10 cellular contexts compared by ENCODE assay signal in genomic region chr14:104665092-104665662, GRCh38. TPM values are rescaled to one million over a fixed set of nuclear protein-coding genes. Genes with fewer than 3 reads are reported as not detected.
DNase-seq lines count a peak whose midpoint lies in the region; ATAC-seq, FAIRE-seq and TF ChIP-seq lines count a peak whose summit lies in the region.
"Had no signal": no experiment of that assay in that cellular context is flagged by ENCODE, and none has a peak within 500 bp of the region (broad histone marks: within the 10 kb centered on the region; RNA-seq: fewer than 3 reads in every experiment).

No MANE protein-coding gene starts in this region.

- H3K4me2 ChIP-seq in A549 (peak overlapping the region; percentile 48), GM23248 (ENCODE audit: unreplicated experiment) (no peak overlapping the region), mesenchymal stem cell (ENCODE audit: low read length, poor library complexity, severe bottlenecking) (no peak overlapping the region)

- WGBS in A549 (ENCODE audit: missing lambda C conversion rate) = 28% methylated on average over 2 of the region's 2 CpGs
- WGBS in GM23248 (ENCODE audit: low coverage in 1 of 2, low lambda C conversion rate in 2 of 2, missing lambda C conversion rate in 2 of 2), 2 experiments = 44 to 55% methylated on average over 2 of the region's 2 CpGs
- 25% methylated on average over 2 of the region's 2 CpGs for WGBS in mesenchymal stem cell

- DNase-seq in A549 (ENCODE audit: low read depth in 1 of 2, low spot score in 1 of 2) = no peak
- DNase-seq in GM23248 = peak; percentile 16
- DNase-seq in mesenchymal stem cell = peak; percentile 47
- no peak for DNase-seq in stimulated activated CD4-positive, alpha-beta T cell treated with anti-CD3 and anti-CD28 coated beads, Interleukin-4, amount 100 ng/mL, for 1 hour
- no peak for DNase-seq in ecto neural progenitor cell (ENCODE audit: low spot score)
- no peak for DNase-seq in stimulated activated CD4-positive, alpha-beta T cell treated with anti-CD3 and anti-CD28 coated beads, Interleukin-2, amount 100 ng/mL, for 48 hours

- H3F3A ChIP-seq in GM23248 (ENCODE audit: insufficient read depth) = no peaks in the 10 kb centered on the region

- H3K9ac ChIP-seq in GM23248 = no peak overlapping the region
- no peak overlapping the region for H3K9ac ChIP-seq in mesenchymal stem cell (ENCODE audit: low read length)

- H3K79me2 ChIP-seq in GM23248 (ENCODE audit: insufficient read depth) = no peaks in the 10 kb centered on the region

- no peak overlapping the region for H2BK15ac ChIP-seq in mesenchymal stem cell (ENCODE audit: low read depth, poor library complexity, severe bottlenecking)

- no peak overlapping the region for H3K4me3 ChIP-seq in A549
- H3K4me3 ChIP-seq in GM23248 = no peak overlapping the region
- H3K4me3 ChIP-seq in mesenchymal stem cell (ENCODE audit: insufficient read depth in 1 of 2, low read depth in 1 of 2, low read length in 2 of 2) = no peak overlapping the region
- H3K4me3 ChIP-seq: Peyer's patch had no signal

- no peak for TF ChIP-seq RAD21 in A549 (conservative IDR thresholded peaks at IDR 0.05 in 1 of 2, IDR thresholded peaks at IDR 0.05 in 1 of 2)

- H3K27ac ChIP-seq in A549 = peak overlapping the region; percentile 70 to 85
- no peak overlapping the region for H3K27ac ChIP-seq in GM23248
- H3K27ac ChIP-seq in angular gyrus (ENCODE audit: low read depth, low read length) = peak overlapping the region; percentile 96
- no peak overlapping the region for H3K27ac ChIP-seq in mesenchymal stem cell (ENCODE audit: low read length, poor library complexity, severe bottlenecking)

- no peak for TF ChIP-seq CTCF in A549 (IDR thresholded peaks at IDR 0.05)

- H3K18ac ChIP-seq in mesenchymal stem cell (ENCODE audit: low read depth in 1 of 2, low read length in 2 of 2) = peak overlapping the region; percentile 82 to 90

- H3K4ac ChIP-seq in mesenchymal stem cell (ENCODE audit: low read depth in 1 of 2, low read length in 2 of 2) = peak overlapping the region; percentile 52 to 73

- H3K9me2 ChIP-seq in GM23248 (ENCODE audit: insufficient read depth) = no peaks in the 10 kb centered on the region

- peak overlapping the region; percentile 45; the same call in 1 of the 2 replicates for H2AFZ ChIP-seq in GM23248
- peak overlapping the region; percentile 79 for H2AFZ ChIP-seq in mesenchymal stem cell (ENCODE audit: low read depth, low read length)

- POLR2A ChIA-PET in A549 (lab: Yijun Ruan, JAX) = interaction anchor here (1.5 to 1.9 kb wide), 3 partner anchors 13 to 23 kb away, joined by 12 to 19 read pairs (median 14); no protein-coding TSS in a partner anchor

- H3K9me3 ChIP-seq in A549 = no peaks in the 10 kb centered on the region
- H3K9me3 ChIP-seq in GM23248 (ENCODE audit: low read depth) = no peaks in the 10 kb centered on the region
- peaks cover 7% of the 10 kb centered on the region for H3K9me3 ChIP-seq in mesenchymal stem cell (ENCODE audit: control insufficient read depth, low read length)
- H3K9me3 ChIP-seq: Peyer's patch had no signal

- peak overlapping the region; percentile 69 for H2BK120ac ChIP-seq in mesenchymal stem cell (ENCODE audit: low read depth, low read length)

- in situ Hi-C loops in GM23248 (cut with MboI) = no loop called here

- ATAC-seq in A549 = peak; percentile 33 to 63; a peak in 4 of 6 replicates
- ATAC-seq in HG02970 (IDR thresholded peaks at IDR 0.05; ENCODE audit: low FRiP score, unreplicated experiment) = no peak

- no peak overlapping the region for H3K23ac ChIP-seq in mesenchymal stem cell (ENCODE audit: low read length in 2 of 2)

- no peaks in the 10 kb centered on the region for H3K36me3 ChIP-seq in GM23248 (ENCODE audit: low read depth)
- H3K36me3 ChIP-seq in mesenchymal stem cell (ENCODE audit: control insufficient read depth in 1 of 2, insufficient read depth in 2 of 2, low read depth in 1 of 2, low read length in 2 of 2) = no peaks in the 10 kb centered on the region
- H3K36me3 ChIP-seq: Peyer's patch had no signal

- H4K91ac ChIP-seq in mesenchymal stem cell (ENCODE audit: low read length) = peak overlapping the region; percentile 87

- TF ChIP-seq POLR2A in A549 (IDR thresholded peaks at IDR 0.05; ENCODE audit: low read length) = no peak

- no peaks in the 10 kb centered on the region for H3K27me3 ChIP-seq in GM23248 (replicated peaks; ENCODE audit: insufficient read depth)
- peaks cover 0 to 24% of the 10 kb centered on the region in 2 experiments for H3K27me3 ChIP-seq in mesenchymal stem cell (ENCODE audit: control insufficient read depth in 1 of 2, insufficient read depth in 1 of 2, low read length in 2 of 2)
- H3K27me3 ChIP-seq: Peyer's patch had no signal

- H3K79me1 ChIP-seq in mesenchymal stem cell (replicated peaks; ENCODE audit: low read length, poor library complexity, severe bottlenecking) = no peaks in the 10 kb centered on the region

- peak overlapping the region; percentile 5 for H2AK5ac ChIP-seq in mesenchymal stem cell (ENCODE audit: low read length, severe bottlenecking)

- TF ChIP-seq EP300 in A549 (IDR thresholded peaks at IDR 0.05) = no peak

- H2BK12ac ChIP-seq in mesenchymal stem cell (ENCODE audit: low read length in 2 of 2) = peak overlapping the region; percentile 29 to 79

- peak overlapping the region; percentile 94 for H4K8ac ChIP-seq in mesenchymal stem cell (ENCODE audit: low read length)

- CTCF ChIA-PET in A549 (lab: Yijun Ruan, JAX) = interaction anchor here (1.0 to 9.2 kb wide), 18 partner anchors 10 to 587 kb away, joined by 3 to 117 read pairs (median 6); partner anchors contain the start of genes ADSS1 and SIVA1

- no peak for FAIRE-seq in A549 (lab: Jason Lieb, UNC)
- FAIRE-seq: D721Med had no signal

- H3K14ac ChIP-seq in mesenchymal stem cell (ENCODE audit: low read length in 2 of 2) = peak overlapping the region in 1 of 2 experiments; percentile 84

- H3K4me1 ChIP-seq in A549 (peaks cover 22% of the 10 kb centered on the region), GM23248 (ENCODE audit: insufficient read depth) (0 out of 2 replicates have a peak, but pooled peaks cover under 1% of the 10 kb centered on the region), mesenchymal stem cell (ENCODE audit: control insufficient read depth, insufficient read depth, low read depth, low read length) (peaks cover 24% of the 10 kb centered on the region)

- H4K20me1 ChIP-seq in GM23248 (ENCODE audit: insufficient read depth) = no peaks in the 10 kb centered on the region

- no peak overlapping the region for H2BK5ac ChIP-seq in mesenchymal stem cell (ENCODE audit: low read depth, low read length, poor library complexity, severe bottlenecking)

TF ChIP-seq in A549, 52 proteins besides CTCF, POLR2A, EP300 and RAD21:
- TF ChIP-seq TP53 (CRISPR knock-in tag; IDR thresholded peaks at IDR 0.05) = no peak
- TF ChIP-seq ZFP36 (IDR thresholded peaks at IDR 0.05; ENCODE audit: borderline replicate concordance, partially characterized antibody) = no peak
- no peak for TF ChIP-seq EHF (CRISPR knock-in tag; IDR thresholded peaks at IDR 0.05)
- no peak for TF ChIP-seq USF2 (IDR thresholded peaks at IDR 0.05)
- TF ChIP-seq FOSL2 (IDR thresholded peaks at IDR 0.05) = no peak
- no peak for TF ChIP-seq FOSL2 (CRISPR knock-in tag; IDR thresholded peaks at IDR 0.05)
- no peak for TF ChIP-seq CBX8 (IDR thresholded peaks at IDR 0.05)
- TF ChIP-seq KDM1A (IDR thresholded peaks at IDR 0.05; ENCODE audit: low read depth) = no peak
- no peak for TF ChIP-seq NFE2L2 (conservative IDR thresholded peaks at IDR 0.05; ENCODE audit: low read length)
- no peak for TF ChIP-seq HDAC2 (IDR thresholded peaks at IDR 0.05)

RNA-seq across cellular contexts. Expression of gene INF2, which starts 24.2 kb away (rescaled TPM):
- 23.6 and 24.7 TPM in 2 replicates for polyA plus RNA-seq in A549 (2011; rRNA removed)
- polyA plus RNA-seq in A549 (2012; cell fraction: cytosol; rRNA removed) = 68.4 and 94.0 TPM in 2 replicates
- 224 and 375 TPM in 2 replicates for polyA plus RNA-seq in A549 (2012; cell fraction: nucleus; rRNA removed)
- polyA plus RNA-seq in A549 (2017; fragmentation: RNase III; extraction: RNeasy Plus Mini Kit Qiagen cat#74134 plus additional on column Dnase treatment) = 71.2 to 76.6 TPM (median 72.0 TPM) in 3 replicates
- polyA minus RNA-seq in A549 (2011; rRNA and poly(A)+ RNA removed) = 19.6 and 27.7 TPM in 2 replicates
- 53.3 and 62.1 TPM in 2 replicates for total RNA-seq in GM23248 (2014; rRNA removed; shearing (Covaris generic))
- 23.0 and 24.2 TPM in 2 replicates for polyA plus RNA-seq in GM23248 (2016; fragmentation: Nextera tagmentation; extraction: Ambion mirVana)
- polyA plus RNA-seq in mesenchymal stem cell (2013, experiment 1 of 2) = 59.1 TPM
- 55.9 TPM for polyA plus RNA-seq in mesenchymal stem cell (2013, experiment 2 of 2)

RNA-seq across cellular contexts. Expression of gene ADSS1, which starts 58.9 kb away (rescaled TPM):
- polyA plus RNA-seq in A549 (2011; rRNA removed) = 8.8 and 10.1 TPM in 2 replicates
- polyA plus RNA-seq in A549 (2012; cell fraction: cytosol; rRNA removed) = 6.0 and 6.2 TPM in 2 replicates
- polyA plus RNA-seq in A549 (2012; cell fraction: nucleus; rRNA removed) = 17.9 and 19.6 TPM in 2 replicates
- 6.2 to 8.3 TPM (median 7.4 TPM) in 3 replicates for polyA plus RNA-seq in A549 (2017; fragmentation: RNase III; extraction: RNeasy Plus Mini Kit Qiagen cat#74134 plus additional on column Dnase treatment)
- 6.5 and 9.5 TPM in 2 replicates for polyA minus RNA-seq in A549 (2011; rRNA and poly(A)+ RNA removed)
- 3.7 and 4.7 TPM in 2 replicates for total RNA-seq in GM23248 (2014; rRNA removed; shearing (Covaris generic))
- polyA plus RNA-seq in GM23248 (2016; fragmentation: Nextera tagmentation; extraction: Ambion mirVana) = 6.6 and 7.1 TPM in 2 replicates
- polyA plus RNA-seq in mesenchymal stem cell (2013, experiment 1 of 2) = 5.2 TPM
- 4.8 TPM for polyA plus RNA-seq in mesenchymal stem cell (2013, experiment 2 of 2)

Comparison
In these comparisons a context has a peak if more than half of its experiments do, and no peak if none do; other contexts are left out.
1. DNase-seq: peak in GM23248 (single experiment) and mesenchymal stem cell (single experiment); none in A549 (0 of 2), stimulated activated CD4-positive, alpha-beta T cell treated with anti-CD3 and anti-CD28 coated beads, Interleukin-4, amount 100 ng/mL, for 1 hour (single experiment), ecto neural progenitor cell (single experiment) and stimulated activated CD4-positive, alpha-beta T cell treated with anti-CD3 and anti-CD28 coated beads, Interleukin-2, amount 100 ng/mL, for 48 hours (0 of 2).
2. H3K27ac ChIP-seq: peak in A549 (2 of 2) and angular gyrus (single experiment); none in GM23248 (single experiment) and mesenchymal stem cell (single experiment).